Comparison of ENCODE assay signal across 8 cellular contexts in the genomic region with DNA sequence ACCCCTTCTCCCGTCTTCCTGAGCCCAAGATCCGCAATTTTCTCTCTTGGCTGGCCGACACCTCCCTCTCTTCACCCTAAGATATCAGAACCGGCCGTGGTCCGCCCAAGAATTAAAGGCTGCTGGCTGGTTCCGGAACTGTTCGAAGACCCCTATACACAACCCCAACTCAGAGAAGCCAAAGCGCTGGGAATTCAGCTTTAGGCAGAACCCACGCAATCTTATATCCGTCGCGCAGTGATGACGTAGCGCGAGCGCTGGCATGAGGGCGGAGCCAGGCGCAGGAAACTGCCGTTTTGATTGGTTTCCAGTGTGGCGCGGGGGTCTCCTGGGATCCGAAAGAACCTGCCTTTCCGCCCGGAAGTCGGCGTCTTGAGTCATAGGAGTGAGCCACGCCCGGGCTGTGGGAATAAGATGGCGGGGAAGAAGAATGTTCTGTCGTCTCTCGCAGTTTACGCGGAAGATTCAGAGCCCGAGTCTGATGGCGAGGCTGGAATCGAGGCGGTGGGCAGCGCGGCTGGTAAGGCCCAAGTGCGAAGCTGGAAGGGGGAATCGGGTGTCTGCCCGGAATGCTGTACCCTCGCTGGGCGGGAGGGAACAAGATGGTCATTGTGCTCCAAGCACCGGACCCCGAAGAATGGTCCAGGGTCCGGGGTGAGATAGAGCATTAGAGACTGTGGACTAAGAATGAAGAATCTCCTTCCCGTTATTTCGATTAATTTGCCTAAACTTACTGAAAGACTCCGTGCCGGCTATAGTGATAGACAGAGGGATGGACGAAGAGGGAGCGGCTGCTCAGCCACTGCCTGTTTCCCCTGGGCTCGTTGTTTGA. TPM values are rescaled to one million over a fixed set of nuclear protein-coding genes. Genes with fewer than 3 reads are reported as not detected.
DNase-seq lines count a peak whose midpoint lies in the region; ATAC-seq and TF ChIP-seq lines count a peak whose summit lies in the region.

A gene (minus strand): TSS at position 196 of the 832 bp plus-strand sequence. CDS start 597 bp downstream, outside the sequence.
A gene (plus strand): TSS at position 380 of the 832 bp plus-strand sequence. CDS start 35 bp downstream, at position 415.

- intact Hi-C loops in mucosa of descending colon (cut with DNase I, micrococcal nuclease), result no loop called here

- peak within 1 kb of the TSS; percentile 93 for H3K4me3 ChIP-seq in epithelial cell of proximal tubule (ENCODE audit: low read depth, low read length)
- peak within 1 kb of the TSS; percentile 93 for H3K4me3 ChIP-seq in mucosa of descending colon

- H3K4me1 ChIP-seq in mucosa of descending colon (ENCODE audit: low read depth), result peaks cover 22% of the 10 kb centered on the region

- DNase-seq in DMS153 (lab: John Stamatoyannopoulos, UW) (peak; percentile 97), KG1 (lab: John Stamatoyannopoulos, UW) (peak; percentile 93), epithelial cell of proximal tubule (ENCODE audit: low read depth) (peak; percentile 86), mucosa of descending colon (peak; percentile 98 to 99 (median 98))
- peak; percentile 98 for DNase-seq in activated T-cell treated with anti-CD3 and anti-CD28 coated beads, Interleukin-2, amount 50 U/mL, for 1 hour
- peak; percentile 96 for DNase-seq in stimulated activated CD8-positive, alpha-beta memory T cell treated with anti-CD3 and anti-CD28 coated beads, Interleukin-4, amount 100 ng/mL, for 24 hours (ENCODE audit: low read depth)

- H3K36me3 ChIP-seq in mucosa of descending colon (ENCODE audit: low read depth), result no peaks in the 10 kb centered on the region

- no peak for TF ChIP-seq CTCF in epithelial cell of proximal tubule (conservative IDR thresholded peaks at IDR 0.05; ENCODE audit: low read depth, low read length)
- TF ChIP-seq CTCF in mucosa of descending colon (IDR thresholded peaks at IDR 0.05), result no peak

- ATAC-seq in GM21717 (IDR thresholded peaks at IDR 0.05; ENCODE audit: unreplicated experiment) (peak; percentile 60), mucosa of descending colon (peak; percentile 100)

- H3K9me3 ChIP-seq in mucosa of descending colon, result no peaks in the 10 kb centered on the region

TF ChIP-seq in PFSK-1, 5 proteins besides CTCF, POLR2A, EP300 and RAD21:
- TF ChIP-seq FOXP2 (optimal IDR thresholded peaks at IDR 0.05; ENCODE audit: borderline replicate concordance, extremely low read depth, extremely low read length, insufficient read depth) (no peak), TAF1 (IDR thresholded peaks at IDR 0.05; ENCODE audit: borderline replicate concordance, insufficient read depth, low read length) (peak; percentile 88; the same call in 1 of the 2 replicates), SIN3A (IDR thresholded peaks at IDR 0.05; ENCODE audit: borderline replicate concordance, insufficient read depth, low read length) (peak; percentile 59; the same call in 1 of the 2 replicates), POLR2AphosphoS5 (IDR thresholded peaks at IDR 0.05; ENCODE audit: low read depth, low read length) (peak; percentile 88)
- TF ChIP-seq, protein P1, sequence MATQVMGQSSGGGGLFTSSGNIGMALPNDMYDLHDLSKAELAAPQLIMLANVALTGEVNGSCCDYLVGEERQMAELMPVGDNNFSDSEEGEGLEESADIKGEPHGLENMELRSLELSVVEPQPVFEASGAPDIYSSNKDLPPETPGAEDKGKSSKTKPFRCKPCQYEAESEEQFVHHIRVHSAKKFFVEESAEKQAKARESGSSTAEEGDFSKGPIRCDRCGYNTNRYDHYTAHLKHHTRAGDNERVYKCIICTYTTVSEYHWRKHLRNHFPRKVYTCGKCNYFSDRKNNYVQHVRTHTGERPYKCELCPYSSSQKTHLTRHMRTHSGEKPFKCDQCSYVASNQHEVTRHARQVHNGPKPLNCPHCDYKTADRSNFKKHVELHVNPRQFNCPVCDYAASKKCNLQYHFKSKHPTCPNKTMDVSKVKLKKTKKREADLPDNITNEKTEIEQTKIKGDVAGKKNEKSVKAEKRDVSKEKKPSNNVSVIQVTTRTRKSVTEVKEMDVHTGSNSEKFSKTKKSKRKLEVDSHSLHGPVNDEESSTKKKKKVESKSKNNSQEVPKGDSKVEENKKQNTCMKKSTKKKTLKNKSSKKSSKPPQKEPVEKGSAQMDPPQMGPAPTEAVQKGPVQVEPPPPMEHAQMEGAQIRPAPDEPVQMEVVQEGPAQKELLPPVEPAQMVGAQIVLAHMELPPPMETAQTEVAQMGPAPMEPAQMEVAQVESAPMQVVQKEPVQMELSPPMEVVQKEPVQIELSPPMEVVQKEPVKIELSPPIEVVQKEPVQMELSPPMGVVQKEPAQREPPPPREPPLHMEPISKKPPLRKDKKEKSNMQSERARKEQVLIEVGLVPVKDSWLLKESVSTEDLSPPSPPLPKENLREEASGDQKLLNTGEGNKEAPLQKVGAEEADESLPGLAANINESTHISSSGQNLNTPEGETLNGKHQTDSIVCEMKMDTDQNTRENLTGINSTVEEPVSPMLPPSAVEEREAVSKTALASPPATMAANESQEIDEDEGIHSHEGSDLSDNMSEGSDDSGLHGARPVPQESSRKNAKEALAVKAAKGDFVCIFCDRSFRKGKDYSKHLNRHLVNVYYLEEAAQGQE (IDR thresholded peaks at IDR 0.05; ENCODE audit: insufficient read depth in 1 of 2, low read depth in 2 of 2, low read length in 2 of 2), result peak; percentile 31 to 32; a peak in 1 of 4 replicates

RNA-seq across cellular contexts. Expression of the first gene that starts in this region (rescaled TPM):
- polyA plus RNA-seq in PFSK-1 (2012; ENCODE audit: insufficient read length, low read depth), result 29.4 TPM
- 20.0 and 25.7 TPM in 2 replicates for total RNA-seq in epithelial cell of proximal tubule
- 10 to 100 TPM; 29.3 to 41.9 (median 30.1) TPM for total RNA-seq in mucosa of descending colon

RNA-seq across cellular contexts. Expression of the second gene that starts in this region (rescaled TPM):
- 134 TPM for polyA plus RNA-seq in PFSK-1 (2012; ENCODE audit: insufficient read length, low read depth)
- total RNA-seq in epithelial cell of proximal tubule, result 95.8 and 107 TPM in 2 replicates
- total RNA-seq in mucosa of descending colon, result 10 to 100 TPM; 76.5 to 83.8 (median 76.9) TPM

Comparison
In these comparisons a context has a peak if more than half of its experiments do, and no peak if none do; other contexts are left out.
1. Peak in every context shown above with its lines: DNase-seq, ATAC-seq and H3K4me3 ChIP-seq.